ENCODE assay signal across 1 cellular context in the genomic region with DNA sequence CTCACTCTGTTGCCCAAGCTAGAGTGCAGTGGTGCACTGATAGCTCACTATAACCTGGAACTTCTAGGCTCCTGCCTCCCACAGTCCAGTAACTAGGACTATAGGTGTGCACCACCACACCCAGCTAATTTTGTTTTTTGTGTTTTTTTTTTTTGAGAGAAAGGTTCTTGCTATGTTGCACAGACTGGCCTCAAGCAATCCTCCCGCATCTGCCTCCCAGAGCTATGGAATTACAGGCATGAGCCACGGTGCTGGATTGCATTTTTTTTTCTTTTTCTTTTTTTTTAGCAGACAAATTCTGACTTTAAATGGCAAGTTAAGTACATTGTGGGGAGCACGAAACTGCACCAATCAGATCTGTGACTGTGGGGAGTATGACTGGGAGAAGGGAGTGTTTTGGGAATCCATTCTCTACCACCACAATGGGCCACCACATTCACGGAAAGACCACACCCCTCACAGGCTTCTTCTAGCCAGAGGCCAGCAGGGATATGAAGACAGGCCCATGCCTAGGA.
TF ChIP-seq lines count a peak whose summit lies in the region.

No MANE protein-coding gene starts in this region.

TF ChIP-seq in HepG2, 621 proteins besides CTCF, POLR2A, EP300 and RAD21:
- no peak for TF ChIP-seq FOXC1 (CRISPR knock-in tag; IDR thresholded peaks at IDR 0.05; ENCODE audit: borderline replicate concordance)
TF ChIP-seq in HepG2: peak in this region for 0.
